In genomic region chr1:111227434-111227833, GRCh38 we compare ENCODE assay signal across 1 cellular context.
TF ChIP-seq lines count a peak whose summit lies in the region.

Gene CHI3L2 (plus strand): TSS chr1:111227713. CDS start chr1:111227730, 17 bp downstream.

TF ChIP-seq in SK-N-SH, 30 proteins besides CTCF, POLR2A, EP300 and RAD21:
- TF ChIP-seq IRF3 (IDR thresholded peaks at IDR 0.05; ENCODE audit: low read depth, low read length): no peak
- no peak for TF ChIP-seq USF1 (IDR thresholded peaks at IDR 0.05; ENCODE audit: borderline replicate concordance, low read depth)
- no peak for TF ChIP-seq MEF2A (IDR thresholded peaks at IDR 0.05; ENCODE audit: borderline replicate concordance, low read depth)
- TF ChIP-seq MXI1 (IDR thresholded peaks at IDR 0.05; ENCODE audit: low read depth, low read length): no peak
- no peak for TF ChIP-seq REST (IDR thresholded peaks at IDR 0.05; ENCODE audit: low read depth, low read length)
- no peak for TF ChIP-seq YY1 (IDR thresholded peaks at IDR 0.05; ENCODE audit: low read depth)
- no peak for TF ChIP-seq CHD2 (IDR thresholded peaks at IDR 0.05; ENCODE audit: low read length, partially characterized antibody)
- TF ChIP-seq SMC3 (IDR thresholded peaks at IDR 0.05; ENCODE audit: low read depth, low read length): no peak
- no peak for TF ChIP-seq FOXM1 (IDR thresholded peaks at IDR 0.05; ENCODE audit: low read depth)
- TF ChIP-seq SIN3A (IDR thresholded peaks at IDR 0.05; ENCODE audit: borderline replicate concordance, low read depth, low read length): no peak
- no peak for TF ChIP-seq RXRA (IDR thresholded peaks at IDR 0.05; ENCODE audit: borderline replicate concordance, low read depth)
- no peak for TF ChIP-seq POLR2AphosphoS5 (IDR thresholded peaks at IDR 0.05; ENCODE audit: low read depth, low read length)
- no peak for TF ChIP-seq NRF1 (IDR thresholded peaks at IDR 0.05; ENCODE audit: low read depth, low read length)
- TF ChIP-seq PBX3 (IDR thresholded peaks at IDR 0.05): no peak
- no peak for TF ChIP-seq JUND (IDR thresholded peaks at IDR 0.05)
- TF ChIP-seq TCF12 (IDR thresholded peaks at IDR 0.05): no peak
